1 cellular context compared by ENCODE assay signal in the genomic region with DNA sequence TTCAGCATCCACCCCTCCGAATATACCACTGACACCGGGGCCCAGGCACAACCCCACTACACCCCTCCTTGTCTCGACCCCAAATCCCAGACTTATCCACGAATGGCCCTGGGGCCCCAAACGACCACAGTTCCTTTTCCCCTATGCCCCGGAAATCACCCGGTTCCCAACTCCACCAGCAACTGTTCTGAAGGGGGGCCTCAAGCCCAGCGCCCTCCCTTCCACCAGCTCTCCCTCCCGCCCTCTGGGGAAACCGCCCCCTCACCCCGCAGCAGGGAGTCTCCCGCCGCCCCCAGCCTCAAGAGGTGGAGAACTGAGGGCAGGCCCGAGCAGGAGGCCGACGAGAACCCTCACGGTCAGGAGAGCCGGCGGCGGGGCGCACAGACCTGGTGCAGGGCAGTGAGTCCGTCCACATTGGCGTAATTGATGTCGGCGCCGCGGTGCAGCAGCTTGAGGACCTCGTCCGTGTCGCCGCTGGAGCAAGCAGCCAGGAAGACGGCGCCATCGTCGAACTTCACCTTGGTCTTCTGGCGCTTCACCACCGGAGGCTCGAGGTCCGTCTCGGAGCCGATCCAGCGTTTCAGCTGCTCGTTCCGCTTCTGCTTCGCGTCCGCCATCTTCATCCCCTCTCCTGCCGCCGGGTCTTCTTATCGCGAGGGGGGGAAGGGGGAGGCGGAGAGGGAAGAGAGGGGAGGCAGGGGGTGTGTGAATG.
TF ChIP-seq lines count a peak whose summit lies in the region.

No MANE protein-coding gene starts in this region.

TF ChIP-seq in endothelial cell of umbilical vein, 7 proteins besides CTCF, POLR2A, EP300 and RAD21:
- TF ChIP-seq EZH2 (IDR thresholded peaks at IDR 0.05; ENCODE audit: borderline replicate concordance, low read depth, low read length, severe bottlenecking) = no peak
- TF ChIP-seq MAX (IDR thresholded peaks at IDR 0.05; ENCODE audit: insufficient read depth, insufficient read length) = no peak
- no peak for TF ChIP-seq POLR2AphosphoS5 (IDR thresholded peaks at IDR 0.05; ENCODE audit: insufficient read depth, low read depth, low read length)
- TF ChIP-seq GATA2 (IDR thresholded peaks at IDR 0.05; ENCODE audit: insufficient read depth, insufficient read length, low read depth, low read length) = no peak
- no peak for TF ChIP-seq FOS (IDR thresholded peaks at IDR 0.05; ENCODE audit: borderline replicate concordance, insufficient read depth, low read length)
- no peak for TF ChIP-seq JUN (IDR thresholded peaks at IDR 0.05; ENCODE audit: borderline replicate concordance, insufficient read depth, insufficient read length, low read depth)
- TF ChIP-seq MYC (IDR thresholded peaks at IDR 0.05; ENCODE audit: low read depth, low read length) = no peak
